ENCODE assay signal across 22 cellular contexts in genomic region chr2:70039366-70039765, GRCh38.
"Had no signal": no experiment of that assay in that cellular context is flagged by ENCODE, and none has a peak within 500 bp of the region (broad histone marks: within the 10 kb centered on the region; RNA-seq: fewer than 3 reads in every experiment).

No MANE protein-coding gene starts in this region.

- H3K4me3 ChIP-seq: coronary artery, dorsolateral prefrontal cortex, gastroesophageal sphincter, left ventricle myocardium inferior, lower lobe of right lung, ovary, right atrium auricular region, sigmoid colon, skin epidermis, thoracic aorta, uterus had no signal

- ATAC-seq: esophagus mucosa; gastroesophageal sphincter; lower lobe of right lung; stimulated activated naive B cell treated with anti-CD40 and anti-IgM and Interleukin-4, amounts not matched to agents 10 μg/mL and 1 μg/mL and 100 μg/mL, for 72 hours; stimulated activated naive CD8-positive, alpha-beta T cell treated with anti-CD3 and anti-CD28 coated beads, Interleukin-15, amount 100 ng/mL, for 72 hours had no signal

- H3K36me3 ChIP-seq: left ventricle myocardium inferior, lower lobe of right lung, ovary, right atrium auricular region, sigmoid colon, thoracic aorta, uterus had no signal

- H3K9me3 Mint-ChIP-seq: memory B cell; mesothelial cell of epicardium; nephron; stimulated activated naive B cell treated with anti-CD40 and anti-IgM and Interleukin-4, amounts not matched to agents 10 μg/mL and 1 μg/mL and 100 μg/mL, for 72 hours had no signal

- H3K27me3 Mint-ChIP-seq: memory B cell; stimulated activated naive B cell treated with anti-CD40 and anti-IgM and Interleukin-4, amounts not matched to agents 10 μg/mL and 1 μg/mL and 100 μg/mL, for 72 hours; stimulated activated naive CD8-positive, alpha-beta T cell treated with anti-CD3 and anti-CD28 coated beads, Interleukin-15, amount 100 ng/mL, for 72 hours had no signal

- H3K27ac Mint-ChIP-seq: memory B cell; mesothelial cell of epicardium; nephron; stimulated activated naive B cell treated with anti-CD40 and anti-IgM and Interleukin-4, amounts not matched to agents 10 μg/mL and 1 μg/mL and 100 μg/mL, for 72 hours; stimulated activated naive CD8-positive, alpha-beta T cell treated with anti-CD3 and anti-CD28 coated beads, Interleukin-15, amount 100 ng/mL, for 72 hours had no signal

- H3K9me3 ChIP-seq: gastroesophageal sphincter, left ventricle myocardium inferior, lower lobe of right lung, ovary, right atrium auricular region, sigmoid colon, thoracic aorta, uterus had no signal

- H3K4me1 Mint-ChIP-seq: stimulated activated naive B cell treated with anti-CD40 and anti-IgM and Interleukin-4, amounts not matched to agents 10 μg/mL and 1 μg/mL and 100 μg/mL, for 72 hours had no signal

- DNase-seq: dorsolateral prefrontal cortex; effector CD8-positive, alpha-beta T cell; glutamatergic neuron; left ventricle myocardium inferior; lower lobe of right lung; ovary; sigmoid colon; stimulated activated CD4-positive, alpha-beta T cell treated with anti-CD3 and anti-CD28 coated beads, Interleukin-2, amount 100 ng/mL, for 24 hours; stimulated activated CD4-positive, alpha-beta T cell treated with anti-CD3 and anti-CD28 coated beads, Interleukin-4, amount 100 ng/mL, for 4 hours; stimulated activated naive B cell treated with anti-CD40 and anti-IgM and Interleukin-4, amounts not matched to agents 10 μg/mL and 1 μg/mL and 100 μg/mL, for 72 hours; stimulated activated naive CD8-positive, alpha-beta T cell treated with anti-CD3 and anti-CD28 coated beads, Interleukin-15, amount 100 ng/mL, for 72 hours; uterus had no signal

- H3K27me3 ChIP-seq: dorsolateral prefrontal cortex, gastroesophageal sphincter, ovary, right atrium auricular region, sigmoid colon, uterus had no signal

- FAIRE-seq: keratinocyte had no signal

- H3K27ac ChIP-seq: coronary artery, dorsolateral prefrontal cortex, gastroesophageal sphincter, left ventricle myocardium inferior, lower lobe of right lung, ovary, right atrium auricular region, sigmoid colon, skin epidermis, thoracic aorta, uterus had no signal

- H3K4me3 Mint-ChIP-seq: memory B cell; mesothelial cell of epicardium; nephron; stimulated activated naive B cell treated with anti-CD40 and anti-IgM and Interleukin-4, amounts not matched to agents 10 μg/mL and 1 μg/mL and 100 μg/mL, for 72 hours; stimulated activated naive CD8-positive, alpha-beta T cell treated with anti-CD3 and anti-CD28 coated beads, Interleukin-15, amount 100 ng/mL, for 72 hours had no signal

- H3K4me1 ChIP-seq: uterus had no signal
